In genomic region chr9:105455836-105456475, GRCh38 we compare ENCODE assay signal across 24 cellular contexts.
"Had no signal": no experiment of that assay in that cellular context is flagged by ENCODE, and none has a peak within 500 bp of the region (broad histone marks: within the 10 kb centered on the region; RNA-seq: fewer than 3 reads in every experiment).

No MANE protein-coding gene starts in this region.

- H3K4me1 ChIP-seq: Peyer's patch had no signal

- H3K4me3 ChIP-seq: Peyer's patch, SJCRH30 had no signal

- H3K36me3 ChIP-seq: SJCRH30 had no signal

- DNase-seq: activated B cell treated with CpG ODN at 0.5 μM for 24 hours; activated CD4-positive, alpha-beta memory T cell treated with anti-CD3 and anti-CD28 coated beads for 36 hours; activated CD4-positive, alpha-beta T cell treated with anti-CD3 and anti-CD28 coated beads for 1 hour; activated CD4-positive, alpha-beta T cell treated with anti-CD3 and anti-CD28 coated beads, Interleukin-2, amount 10 ng/mL, durations not matched to agents 7 days and 5 days; activated CD8-positive, alpha-beta memory T cell treated with anti-CD3 and anti-CD28 coated beads for 24 hours; activated effector memory CD4-positive, alpha-beta T cell treated with anti-CD3 and anti-CD28 coated beads, Interleukin-2, amount 50 U/mL, for 16 hours; activated naive CD4-positive, alpha-beta T cell treated with Interleukin-2 at 50 U/mL for 16 hours; activated T-cell treated with anti-CD3 and anti-CD28 coated beads, Interleukin-2, amount 50 U/mL, for 4 hours; amygdala; Kasumi-1; NCI-H1105 treated with DMSO at 0.1 percent for 48 hours; NCI-H1436 treated with DMSO at 0.1 percent for 48 hours; NCI-H187; NCI-H2081; NCI-H510A treated with DMSO at 0.1 percent for 48 hours; NCI-H69; NK-92 treated with Interleukin-12 subunit alpha and Interleukin-12 subunit beta, amount 100 ng/mL, for 24 hours; Peyer's patch; Right ventricle myocardium superior; SJCRH30; T-helper 17 cell; T-helper 9 cell had no signal

- ATAC-seq: activated naive CD4-positive, alpha-beta T cell treated with anti-CD3 and anti-CD28 coated beads, Interleukin-2, amount 50 U/mL, for 72 hours; activated T-cell treated with anti-CD3 and anti-CD28 coated beads, Interleukin-2, amount 50 U/mL, for 4 hours; T-helper 17 cell had no signal

- H3K27me3 ChIP-seq: Peyer's patch, SJCRH30 had no signal

- H3K27ac ChIP-seq: Peyer's patch, RWPE1, SJCRH30 had no signal
